In the genomic region with DNA sequence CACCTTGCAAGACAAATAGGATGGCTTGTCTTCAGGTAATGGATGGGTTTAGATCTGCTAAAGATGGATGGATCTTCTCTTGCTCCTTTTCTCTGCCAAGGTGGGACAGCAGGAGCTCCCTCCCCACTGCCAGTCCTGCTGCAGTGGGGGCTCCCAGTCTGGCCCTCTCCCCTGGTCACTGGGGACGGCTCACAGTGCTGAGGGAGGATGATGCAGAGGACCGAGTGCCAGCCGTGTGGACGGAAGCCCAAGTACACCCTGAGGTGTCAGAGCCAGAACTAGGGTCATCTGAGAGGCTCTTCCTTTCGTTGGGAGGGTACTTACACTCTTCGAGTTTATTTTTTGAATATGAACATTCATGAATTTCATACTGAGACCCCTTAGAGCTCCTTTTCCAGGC, we compare ENCODE assay signal across 18 cellular contexts. TPM values are rescaled to one million over a fixed set of nuclear protein-coding genes. Genes with fewer than 3 reads are reported as not detected.
A peak's percentile ranks its signal among the peaks of the same experiment; 100 is the strongest.
DNase-seq lines count a peak whose midpoint lies in the region; ATAC-seq, FAIRE-seq and TF ChIP-seq lines count a peak whose summit lies in the region.
"Had no signal": no experiment of that assay in that cellular context is flagged by ENCODE, and none has a peak within 500 bp of the region (broad histone marks: within the 10 kb centered on the region; RNA-seq: fewer than 3 reads in every experiment).

No MANE protein-coding gene starts in this region.

- POLR2A ChIA-PET in activated CD8-positive, alpha-beta T cell treated with anti-CD3 and anti-CD28 coated beads, Interleukin-2, amount 10 ng/mL, durations not matched to agents 7 days and 5 days (lab: Charles Lee): interaction anchor here (0.9 kb wide), 1 partner anchor 10 kb away, joined by 3 read pairs; no protein-coding TSS in a partner anchor
- POLR2A ChIA-PET in naive thymus-derived CD4-positive, alpha-beta T cell (lab: Charles Lee): interaction anchor here (1.3 to 6.9 kb wide), 4 partner anchors 10 to 68 kb away, joined by 4 to 44 read pairs (median 4); no protein-coding TSS in a partner anchor

- peaks cover 79 to 87% of the 10 kb centered on the region in 2 donors for H3K4me1 ChIP-seq in naive thymus-derived CD4-positive, alpha-beta T cell (ENCODE audit: control insufficient read depth in 2 of 2, insufficient read depth in 2 of 2, low read length in 2 of 2)
- H3K4me1 ChIP-seq in upper lobe of right lung: peaks cover 51% of the 10 kb centered on the region

- peak overlapping the region; percentile 39 for H3K4me3 Mint-ChIP-seq in stimulated activated naive CD8-positive, alpha-beta T cell treated with anti-CD3 and anti-CD28 coated beads, Interleukin-15, Interleukin-2, amounts not matched to agents 100 ng/mL and 50 ng/mL, for 24 hours
- H3K4me3 Mint-ChIP-seq in activated CD8-positive, alpha-beta T cell treated with anti-CD3 and anti-CD28 coated beads, Interleukin-2, amount 10 ng/mL, durations not matched to agents 7 days and 5 days: no peak overlapping the region
- H3K4me3 Mint-ChIP-seq in naive thymus-derived CD4-positive, alpha-beta T cell: peak overlapping the region; percentile 11 to 97 (median 70)

- no peaks in the 10 kb centered on the region for H3K36me3 ChIP-seq in naive thymus-derived CD4-positive, alpha-beta T cell (ENCODE audit: control insufficient read depth in 2 of 3, insufficient read depth in 3 of 3, low read length in 3 of 3)
- no peaks in the 10 kb centered on the region for H3K36me3 ChIP-seq in upper lobe of right lung

- peak overlapping the region; percentile 93 for H3K27ac ChIP-seq in naive thymus-derived CD4-positive, alpha-beta T cell (ENCODE audit: low read depth, low read length)
- peak overlapping the region; percentile 6 for H3K27ac ChIP-seq in upper lobe of right lung
- H3K27ac ChIP-seq: PC-9 had no signal

- no peak overlapping the region for H3K4me3 ChIP-seq in naive thymus-derived CD4-positive, alpha-beta T cell (ENCODE audit: low read length)
- H3K4me3 ChIP-seq in upper lobe of right lung: no peak overlapping the region
- H3K4me3 ChIP-seq: PC-9 had no signal

- peak overlapping the region; percentile 73 for H3K27ac Mint-ChIP-seq in stimulated activated naive CD8-positive, alpha-beta T cell treated with anti-CD3 and anti-CD28 coated beads, Interleukin-15, Interleukin-2, amounts not matched to agents 100 ng/mL and 50 ng/mL, for 24 hours
- H3K27ac Mint-ChIP-seq in activated CD8-positive, alpha-beta T cell treated with anti-CD3 and anti-CD28 coated beads, Interleukin-2, amount 10 ng/mL, durations not matched to agents 7 days and 5 days: peak overlapping the region; percentile 83
- H3K27ac Mint-ChIP-seq in naive thymus-derived CD4-positive, alpha-beta T cell: peak overlapping the region; percentile 41 to 98 (median 98)

- no peaks in the 10 kb centered on the region for H3K9me3 Mint-ChIP-seq in stimulated activated naive CD8-positive, alpha-beta T cell treated with anti-CD3 and anti-CD28 coated beads, Interleukin-15, Interleukin-2, amounts not matched to agents 100 ng/mL and 50 ng/mL, for 24 hours
- no peaks in the 10 kb centered on the region for H3K9me3 Mint-ChIP-seq in activated CD8-positive, alpha-beta T cell treated with anti-CD3 and anti-CD28 coated beads, Interleukin-2, amount 10 ng/mL, durations not matched to agents 7 days and 5 days (ENCODE audit: insufficient read depth)
- H3K9me3 Mint-ChIP-seq in naive thymus-derived CD4-positive, alpha-beta T cell: no peaks in the 10 kb centered on the region

- intact Hi-C loops in naive thymus-derived CD4-positive, alpha-beta T cell (cut with micrococcal nuclease): no loop called here
- intact Hi-C loops in upper lobe of right lung (cut with DNase I): no loop called here

- CTCF ChIA-PET in activated CD8-positive, alpha-beta T cell treated with anti-CD3 and anti-CD28 coated beads, Interleukin-2, amount 10 ng/mL, durations not matched to agents 7 days and 5 days (lab: Charles Lee): interaction anchor here (11.9 kb wide), 1 partner anchor 21 kb away, joined by 133 read pairs; no protein-coding TSS in a partner anchor
- CTCF ChIA-PET in naive thymus-derived CD4-positive, alpha-beta T cell (lab: Charles Lee): interaction anchor here (0.8 to 1.0 kb wide), 3 partner anchors 20 to 92 kb away, joined by 3 read pairs; no protein-coding TSS in a partner anchor

- H3K9me3 ChIP-seq in naive thymus-derived CD4-positive, alpha-beta T cell (ENCODE audit: control insufficient read depth in 2 of 3, low read length in 3 of 3): no peaks in the 10 kb centered on the region
- H3K9me3 ChIP-seq in upper lobe of right lung: no peaks in the 10 kb centered on the region

- peaks cover 96% of the 10 kb centered on the region for H3K4me1 Mint-ChIP-seq in stimulated activated naive CD8-positive, alpha-beta T cell treated with anti-CD3 and anti-CD28 coated beads, Interleukin-15, Interleukin-2, amounts not matched to agents 100 ng/mL and 50 ng/mL, for 24 hours (ENCODE audit: low read depth)
- peaks cover 85% of the 10 kb centered on the region for H3K4me1 Mint-ChIP-seq in activated CD8-positive, alpha-beta T cell treated with anti-CD3 and anti-CD28 coated beads, Interleukin-2, amount 10 ng/mL, durations not matched to agents 7 days and 5 days (ENCODE audit: low read depth)
- peaks cover 73 to 96% (median 91%) of the 10 kb centered on the region in 7 donors for H3K4me1 Mint-ChIP-seq in naive thymus-derived CD4-positive, alpha-beta T cell

- DNase-seq in stimulated activated naive CD8-positive, alpha-beta T cell treated with anti-CD3 and anti-CD28 coated beads, Interleukin-15, Interleukin-2, amounts not matched to agents 100 U/mL and 50 U/mL, for 24 hours: no peak
- DNase-seq in activated CD8-positive, alpha-beta T cell treated with anti-CD3 and anti-CD28 coated beads, Interleukin-2, amount 10 ng/mL, durations not matched to agents 7 days and 5 days: no peak
- DNase-seq in naive thymus-derived CD4-positive, alpha-beta T cell: no peak
- DNase-seq in upper lobe of right lung (no peak), HTR-8/SVneo (ENCODE audit: insufficient read length, low spot score) (no peak), NCI-H524 (lab: John Stamatoyannopoulos, UW) (no peak)
- DNase-seq: activated CD4-positive, alpha-beta T cell treated with anti-CD3 and anti-CD28 coated beads, Interleukin-2, amount 50 U/mL, for 1 hour; C1 segment of cervical spinal cord; cerebellar nuclear complex; glutamatergic neuron; kidney; NCI-H1105 treated with DMSO at 0.1 percent for 48 hours; NCI-H226; PC-9; stimulated activated CD4-positive, alpha-beta T cell treated with anti-CD3 and anti-CD28 coated beads, Interleukin-2, amount 100 ng/mL, for 48 hours had no signal

- no peak for TF ChIP-seq CTCF in upper lobe of right lung (IDR thresholded peaks at IDR 0.05)

- H3K27me3 Mint-ChIP-seq in stimulated activated naive CD8-positive, alpha-beta T cell treated with anti-CD3 and anti-CD28 coated beads, Interleukin-15, Interleukin-2, amounts not matched to agents 100 ng/mL and 50 ng/mL, for 24 hours: no peaks in the 10 kb centered on the region
- no peaks in the 10 kb centered on the region for H3K27me3 Mint-ChIP-seq in activated CD8-positive, alpha-beta T cell treated with anti-CD3 and anti-CD28 coated beads, Interleukin-2, amount 10 ng/mL, durations not matched to agents 7 days and 5 days (ENCODE audit: low read depth)
- no peaks in the 10 kb centered on the region for H3K27me3 Mint-ChIP-seq in naive thymus-derived CD4-positive, alpha-beta T cell

- H3K36me3 Mint-ChIP-seq in stimulated activated naive CD8-positive, alpha-beta T cell treated with anti-CD3 and anti-CD28 coated beads, Interleukin-15, Interleukin-2, amounts not matched to agents 100 ng/mL and 50 ng/mL, for 24 hours (ENCODE audit: low read depth): peaks cover 58% of the 10 kb centered on the region
- peaks cover 88% of the 10 kb centered on the region for H3K36me3 Mint-ChIP-seq in activated CD8-positive, alpha-beta T cell treated with anti-CD3 and anti-CD28 coated beads, Interleukin-2, amount 10 ng/mL, durations not matched to agents 7 days and 5 days (ENCODE audit: low read depth)
- peaks cover 0 to 66% (median 39%) of the 10 kb centered on the region in 5 donors for H3K36me3 Mint-ChIP-seq in naive thymus-derived CD4-positive, alpha-beta T cell

- no peak for FAIRE-seq in HTR-8/SVneo (lab: Jason Lieb, UNC)
- FAIRE-seq: endothelial cell of umbilical vein, kidney had no signal

- ATAC-seq in stimulated activated naive CD8-positive, alpha-beta T cell treated with anti-CD3 and anti-CD28 coated beads, Interleukin-15, Interleukin-2, amounts not matched to agents 100 U/mL and 50 U/mL, for 24 hours: no peak
- ATAC-seq in activated CD8-positive, alpha-beta T cell treated with anti-CD3 and anti-CD28 coated beads, Interleukin-2, amount 10 ng/mL, durations not matched to agents 7 days and 5 days: no peak
- ATAC-seq in naive thymus-derived CD4-positive, alpha-beta T cell: no peak
- ATAC-seq in upper lobe of right lung (no peak), HG02759 (IDR thresholded peaks at IDR 0.05; ENCODE audit: unreplicated experiment) (no peak)

- H3K27me3 ChIP-seq in naive thymus-derived CD4-positive, alpha-beta T cell (ENCODE audit: control insufficient read depth in 2 of 2, insufficient read depth in 2 of 2, low read length in 2 of 2): no peaks in the 10 kb centered on the region
- no peaks in the 10 kb centered on the region for H3K27me3 ChIP-seq in upper lobe of right lung

RNA-seq across cellular contexts. Expression of a gene that starts 5.7 kb away (rescaled TPM):
- total RNA-seq in activated CD8-positive, alpha-beta T cell treated with anti-CD3 and anti-CD28 coated beads, Interleukin-2, amount 10 ng/mL, durations not matched to agents 7 days and 5 days: 10 to 100 TPM; 87.6 to 92.7 TPM
- total RNA-seq in naive thymus-derived CD4-positive, alpha-beta T cell: 100 to 1,000 TPM in 1 of 5 experiments, 10 to 100 TPM in 4; 63.6 to 104 (median 94.1) TPM
- polyA plus RNA-seq in naive thymus-derived CD4-positive, alpha-beta T cell: 100 to 1,000 TPM in 1 of 2 donors, 10 to 100 TPM in 1; 70.4 to 112 TPM
- total RNA-seq in upper lobe of right lung: 81.9 TPM

RNA-seq across cellular contexts. Expression of a gene that starts 34.8 kb away (rescaled TPM):
- total RNA-seq in activated CD8-positive, alpha-beta T cell treated with anti-CD3 and anti-CD28 coated beads, Interleukin-2, amount 10 ng/mL, durations not matched to agents 7 days and 5 days: 10 to 100 TPM; 19.5 to 19.6 TPM
- 10 to 100 TPM; 11.1 to 45.6 (median 16.9) TPM for total RNA-seq in naive thymus-derived CD4-positive, alpha-beta T cell
- 1 to 10 TPM; 5.0 to 5.4 TPM for polyA plus RNA-seq in naive thymus-derived CD4-positive, alpha-beta T cell
- 104 TPM for total RNA-seq in upper lobe of right lung
